In genomic region chr6:87152528-87152950, GRCh38 we compare ENCODE assay signal across 8 cellular contexts. TPM values are rescaled to one million over a fixed set of nuclear protein-coding genes. Genes with fewer than 3 reads are reported as not detected.
A peak's percentile ranks its signal among the peaks of the same experiment; 100 is the strongest.
DNase-seq lines count a peak whose midpoint lies in the region; ATAC-seq lines count a peak whose summit lies in the region.

No MANE protein-coding gene starts in this region.

- H3K4me1 ChIP-seq in ES-I3 (ENCODE audit: insufficient read depth, low read length), result no peaks in the 10 kb centered on the region
- H3K4me1 ChIP-seq in naive thymus-derived CD4-positive, alpha-beta T cell (ENCODE audit: control insufficient read depth in 2 of 2, insufficient read depth in 2 of 2, low read length in 2 of 2), result peaks cover 32% of the 10 kb centered on the region in 2 donors

- H3K27me3 Mint-ChIP-seq in naive thymus-derived CD4-positive, alpha-beta T cell, result peaks cover 0 to 17% (median 0%) of the 10 kb centered on the region in 5 donors

- H3K36me3 ChIP-seq in ES-I3 (ENCODE audit: insufficient read depth, low read length) (no peaks in the 10 kb centered on the region), MG63 (no peaks in the 10 kb centered on the region)
- H3K36me3 ChIP-seq in naive thymus-derived CD4-positive, alpha-beta T cell (ENCODE audit: control insufficient read depth in 2 of 3, insufficient read depth in 3 of 3, low read length in 3 of 3), result peaks cover 0 to 10% (median 0%) of the 10 kb centered on the region in 3 experiments

- DNase-seq in MG63, result no peak
- peak; percentile 54 for DNase-seq in cerebellar cortex (ENCODE audit: low spot score)
- DNase-seq in naive thymus-derived CD4-positive, alpha-beta T cell, result no peak
- no peak for DNase-seq in HuH-7.5 (ENCODE audit: low spot score)

- no peak for ATAC-seq in naive thymus-derived CD4-positive, alpha-beta T cell
- no peak for ATAC-seq in HG03045 (IDR thresholded peaks at IDR 0.05; ENCODE audit: unreplicated experiment)
- ATAC-seq in HG03439 (IDR thresholded peaks at IDR 0.05; ENCODE audit: unreplicated experiment), result no peak
- ATAC-seq in HG03139 (IDR thresholded peaks at IDR 0.05; ENCODE audit: unreplicated experiment), result no peak

- CTCF ChIA-PET in naive thymus-derived CD4-positive, alpha-beta T cell (lab: Charles Lee), result interaction anchor here (1.1 kb wide), 1 partner anchor 9 kb away, joined by 3 read pairs; no protein-coding TSS in a partner anchor

- peaks cover 28 to 46% (median 42%) of the 10 kb centered on the region in 7 donors for H3K4me1 Mint-ChIP-seq in naive thymus-derived CD4-positive, alpha-beta T cell

- H3K4me3 Mint-ChIP-seq in naive thymus-derived CD4-positive, alpha-beta T cell, result peak overlapping the region; percentile 81 to 92 (median 89)

- no peaks in the 10 kb centered on the region for H3K9me3 Mint-ChIP-seq in naive thymus-derived CD4-positive, alpha-beta T cell

- H3K4me3 ChIP-seq in MG63, result peak overlapping the region; percentile 44
- peak overlapping the region; percentile 66 for H3K4me3 ChIP-seq in naive thymus-derived CD4-positive, alpha-beta T cell (ENCODE audit: low read length)

- no peaks in the 10 kb centered on the region for H3K27me3 ChIP-seq in MG63
- no peaks in the 10 kb centered on the region for H3K27me3 ChIP-seq in naive thymus-derived CD4-positive, alpha-beta T cell (ENCODE audit: control insufficient read depth in 2 of 2, insufficient read depth in 2 of 2, low read length in 2 of 2)

- POLR2A ChIA-PET in naive thymus-derived CD4-positive, alpha-beta T cell (lab: Charles Lee), result interaction anchor here (0.7 to 1.5 kb wide), 6 partner anchors 13 to 1929 kb away, joined by 3 to 5 read pairs (median 4); partner anchors contain the start of genes ORC3, RARS2 and SLC35A1

- intact Hi-C loops in naive thymus-derived CD4-positive, alpha-beta T cell (cut with micrococcal nuclease), result loop anchor here in 1 of 2 donors (10.0 kb wide), 2 partner anchors 1508 to 1688 kb away; partner anchors contain the start of gene SYNCRIP

- peak overlapping the region; percentile 79 for H3K27ac ChIP-seq in naive thymus-derived CD4-positive, alpha-beta T cell (ENCODE audit: low read depth, low read length)

- no peaks in the 10 kb centered on the region for H3K9me3 ChIP-seq in ES-I3 (ENCODE audit: control insufficient read depth, insufficient read depth, low read length)
- H3K9me3 ChIP-seq in MG63, result no peaks in the 10 kb centered on the region
- H3K9me3 ChIP-seq in naive thymus-derived CD4-positive, alpha-beta T cell (ENCODE audit: control insufficient read depth in 2 of 3, low read length in 3 of 3), result no peaks in the 10 kb centered on the region

- peaks cover 0 to 9% (median 0%) of the 10 kb centered on the region in 5 donors for H3K36me3 Mint-ChIP-seq in naive thymus-derived CD4-positive, alpha-beta T cell

- peak overlapping the region; percentile 89 to 97 (median 93) for H3K27ac Mint-ChIP-seq in naive thymus-derived CD4-positive, alpha-beta T cell

- H3K9ac ChIP-seq in ES-I3 (ENCODE audit: low read depth, low read length), result peak overlapping the region; percentile 50

RNA-seq across cellular contexts. Expression of gene ZNF292, which starts 2.8 kb away (rescaled TPM):
- total RNA-seq in MG63 (2014; rRNA removed; shearing (Covaris generic); ENCODE audit: low replicate concordance), result 4.0 and 19.9 TPM in 2 replicates
- 10 to 100 TPM; 62.4 to 87.5 (median 74.3) TPM for total RNA-seq in naive thymus-derived CD4-positive, alpha-beta T cell
- polyA plus RNA-seq in naive thymus-derived CD4-positive, alpha-beta T cell, result 10 to 100 TPM; 27.4 to 28.5 TPM

RNA-seq across cellular contexts. Expression of gene CGA, which starts 57.6 kb away (rescaled TPM):
- not detected in 2 replicates for total RNA-seq in MG63 (2014; rRNA removed; shearing (Covaris generic); ENCODE audit: low replicate concordance)
- not detected for total RNA-seq in naive thymus-derived CD4-positive, alpha-beta T cell
- not detected for polyA plus RNA-seq in naive thymus-derived CD4-positive, alpha-beta T cell
